In the genomic region with DNA sequence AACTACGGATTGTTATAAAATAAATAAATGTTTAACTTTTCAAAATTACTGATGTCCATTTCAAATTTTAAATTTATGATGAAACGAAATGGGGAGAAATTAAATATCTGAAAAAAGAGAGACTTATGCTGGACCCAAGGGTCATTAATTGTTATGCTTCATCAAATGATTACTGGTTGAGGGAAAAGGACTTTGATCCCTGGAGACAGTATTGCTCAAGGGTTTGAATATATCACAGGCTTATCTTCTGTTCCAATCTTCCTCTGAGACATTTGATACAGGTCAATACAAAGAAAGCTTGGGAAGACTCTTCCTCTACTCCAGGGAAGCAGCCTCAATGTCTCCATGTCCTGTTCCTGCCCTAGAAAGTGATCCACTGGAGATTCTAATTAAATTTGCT, we compare ENCODE assay signal across 26 cellular contexts.
"Had no signal": no experiment of that assay in that cellular context is flagged by ENCODE, and none has a peak within 500 bp of the region (broad histone marks: within the 10 kb centered on the region; RNA-seq: fewer than 3 reads in every experiment).

No MANE protein-coding gene starts in this region.

- H3K36me3 ChIP-seq: gastroesophageal sphincter, heart left ventricle, left ventricle myocardium inferior, lower lobe of right lung, neural progenitor cell, right atrium auricular region, thoracic aorta, tibial nerve, upper lobe of left lung had no signal

- H3K27ac ChIP-seq: gastroesophageal sphincter, heart left ventricle, left ventricle myocardium inferior, lower lobe of right lung, neural progenitor cell, parathyroid adenoma, right atrium auricular region, skin epidermis, thoracic aorta, tibial nerve, upper lobe of left lung had no signal

- FAIRE-seq: endometrium, islet of Langerhans, urothelium cell line had no signal

- DNase-seq: cerebellar nuclear complex; cortex of kidney; effector memory CD8-positive, alpha-beta T cell; foreskin fibroblast; heart left ventricle; hippocampal formation; left cardiac atrium; left ventricle myocardium inferior; lower lobe of right lung; natural killer cell; stimulated activated CD4-positive, alpha-beta T cell treated with anti-CD3 and anti-CD28 coated beads, Interleukin-15, amount 100 ng/mL, for 24 hours; stimulated activated CD4-positive, alpha-beta T cell treated with anti-CD3 and anti-CD28 coated beads, Interleukin-2, amount 100 ng/mL, for 48 hours; stimulated activated naive B cell treated with anti-CD40 and anti-IgM and Interleukin-4, amounts not matched to agents 10 μg/mL and 1 μg/mL and 100 μg/mL, for 72 hours; upper lobe of left lung had no signal

- H3K4me1 Mint-ChIP-seq: natural killer cell; neural progenitor cell; stimulated activated naive B cell treated with anti-CD40 and anti-IgM and Interleukin-4, amounts not matched to agents 10 μg/mL and 1 μg/mL and 100 μg/mL, for 72 hours had no signal

- H3K4me3 ChIP-seq: gastroesophageal sphincter, heart left ventricle, left ventricle myocardium inferior, lower lobe of right lung, neural progenitor cell, right atrium auricular region, skin epidermis, thoracic aorta, tibial nerve, upper lobe of left lung had no signal

- ATAC-seq: effector memory CD8-positive, alpha-beta T cell; gastroesophageal sphincter; heart left ventricle; left cardiac atrium; lower lobe of right lung; natural killer cell; stimulated activated naive B cell treated with anti-CD40 and anti-IgM and Interleukin-4, amounts not matched to agents 10 μg/mL and 1 μg/mL and 100 μg/mL, for 72 hours had no signal

- H3K9me3 ChIP-seq: gastroesophageal sphincter, heart left ventricle, left ventricle myocardium inferior, lower lobe of right lung, right atrium auricular region, thoracic aorta, tibial nerve, upper lobe of left lung had no signal

- H3K27me3 Mint-ChIP-seq: effector memory CD8-positive, alpha-beta T cell; progenitor cell of endocrine pancreas; stimulated activated naive B cell treated with anti-CD40 and anti-IgM and Interleukin-4, amounts not matched to agents 10 μg/mL and 1 μg/mL and 100 μg/mL, for 72 hours; stimulated activated naive CD8-positive, alpha-beta T cell treated with anti-CD3 and anti-CD28 coated beads, Interleukin-15, Interleukin-2, amounts not matched to agents 100 ng/mL and 50 ng/mL, for 24 hours had no signal

- H3K4me3 Mint-ChIP-seq: effector memory CD8-positive, alpha-beta T cell; natural killer cell; neural progenitor cell; stimulated activated naive B cell treated with anti-CD40 and anti-IgM and Interleukin-4, amounts not matched to agents 10 μg/mL and 1 μg/mL and 100 μg/mL, for 72 hours; stimulated activated naive CD8-positive, alpha-beta T cell treated with anti-CD3 and anti-CD28 coated beads, Interleukin-15, Interleukin-2, amounts not matched to agents 100 ng/mL and 50 ng/mL, for 24 hours had no signal

- H3K27me3 ChIP-seq: gastroesophageal sphincter, heart left ventricle, neural progenitor cell, right atrium auricular region, tibial nerve, upper lobe of left lung had no signal

- H3K4me1 ChIP-seq: gastroesophageal sphincter, left ventricle myocardium inferior, lower lobe of right lung, neural progenitor cell, parathyroid adenoma, right atrium auricular region, tibial nerve, upper lobe of left lung had no signal

- H3K36me3 Mint-ChIP-seq: natural killer cell; neural progenitor cell; stimulated activated naive B cell treated with anti-CD40 and anti-IgM and Interleukin-4, amounts not matched to agents 10 μg/mL and 1 μg/mL and 100 μg/mL, for 72 hours had no signal

- H3K27ac Mint-ChIP-seq: effector memory CD8-positive, alpha-beta T cell; natural killer cell; neural progenitor cell; progenitor cell of endocrine pancreas; stimulated activated naive B cell treated with anti-CD40 and anti-IgM and Interleukin-4, amounts not matched to agents 10 μg/mL and 1 μg/mL and 100 μg/mL, for 72 hours; stimulated activated naive CD8-positive, alpha-beta T cell treated with anti-CD3 and anti-CD28 coated beads, Interleukin-15, Interleukin-2, amounts not matched to agents 100 ng/mL and 50 ng/mL, for 24 hours had no signal

- H3K9me3 Mint-ChIP-seq: neural progenitor cell; stimulated activated naive B cell treated with anti-CD40 and anti-IgM and Interleukin-4, amounts not matched to agents 10 μg/mL and 1 μg/mL and 100 μg/mL, for 72 hours had no signal
